In the genomic region with DNA sequence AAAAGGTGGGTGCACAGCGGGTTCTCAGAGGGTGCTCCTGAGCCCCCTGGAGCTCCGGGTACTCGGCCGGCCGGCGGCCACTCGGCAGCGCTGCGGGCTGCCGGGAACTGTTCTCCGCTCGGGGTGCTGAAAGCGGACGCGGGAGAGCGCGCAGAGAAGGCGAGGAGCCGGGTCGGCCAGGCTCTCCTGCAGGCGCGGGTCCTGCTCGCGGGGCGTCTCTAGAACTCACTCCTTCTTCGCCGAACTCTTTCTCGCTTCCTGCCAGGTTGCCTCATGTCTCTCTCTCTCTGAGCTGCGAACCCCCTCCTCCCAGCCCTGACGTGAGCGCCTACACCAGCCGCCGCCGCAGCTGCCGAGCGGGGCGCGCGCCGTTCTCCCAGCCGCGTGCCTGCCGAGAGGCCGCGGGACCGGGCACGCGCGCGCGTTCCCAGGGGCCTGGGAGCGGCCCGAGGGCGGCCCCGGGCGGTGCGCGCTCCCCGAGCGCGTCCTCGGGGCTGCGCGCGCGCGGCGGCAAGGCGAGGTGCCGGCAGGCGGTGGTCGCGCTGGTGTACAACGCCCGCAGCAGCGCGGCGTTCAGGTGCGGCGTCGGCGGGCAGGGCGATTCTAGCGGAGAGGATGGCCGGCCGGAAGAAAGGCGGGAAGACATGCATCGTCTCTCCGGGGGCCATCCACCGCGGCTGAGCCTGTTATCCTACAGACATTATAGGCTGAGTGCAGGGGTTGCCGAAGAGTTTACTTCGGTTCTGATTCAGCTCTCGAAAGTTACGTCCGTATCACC, we compare ENCODE assay signal across 8 cellular contexts. TPM values are rescaled to one million over a fixed set of nuclear protein-coding genes. Genes with fewer than 3 reads are reported as not detected.
A peak's percentile ranks its signal among the peaks of the same experiment; 100 is the strongest.
DNase-seq lines count a peak whose midpoint lies in the region; ATAC-seq and TF ChIP-seq lines count a peak whose summit lies in the region.

A gene with protein sequence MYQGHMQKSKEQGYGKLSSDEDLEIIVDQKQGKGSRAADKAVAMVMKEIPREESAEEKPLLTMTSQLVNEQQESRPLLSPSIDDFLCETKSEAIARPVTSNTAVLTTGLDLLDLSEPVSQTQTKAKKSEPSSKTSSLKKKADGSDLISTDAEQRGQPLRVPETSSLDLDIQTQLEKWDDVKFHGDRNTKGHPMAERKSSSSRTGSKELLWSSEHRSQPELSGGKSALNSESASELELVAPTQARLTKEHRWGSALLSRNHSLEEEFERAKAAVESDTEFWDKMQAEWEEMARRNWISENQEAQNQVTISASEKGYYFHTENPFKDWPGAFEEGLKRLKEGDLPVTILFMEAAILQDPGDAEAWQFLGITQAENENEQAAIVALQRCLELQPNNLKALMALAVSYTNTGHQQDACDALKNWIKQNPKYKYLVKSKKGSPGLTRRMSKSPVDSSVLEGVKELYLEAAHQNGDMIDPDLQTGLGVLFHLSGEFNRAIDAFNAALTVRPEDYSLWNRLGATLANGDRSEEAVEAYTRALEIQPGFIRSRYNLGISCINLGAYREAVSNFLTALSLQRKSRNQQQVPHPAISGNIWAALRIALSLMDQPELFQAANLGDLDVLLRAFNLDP (minus strand): TSS at position 260 of the 778 bp plus-strand sequence. CDS start 338 bp downstream, outside the sequence.

- no peaks in the 10 kb centered on the region for H3K79me2 ChIP-seq in PC-9 (ENCODE audit: low read depth)

- intact Hi-C loops in PC-9 (cut with micrococcal nuclease; ENCODE audit: unreplicated experiment) = no loop called here

- no peaks in the 10 kb centered on the region for H3K27me3 ChIP-seq in PC-9 (ENCODE audit: insufficient read depth, low read depth)

- peak within 1 kb of the TSS; percentile 57 for H3K4me3 ChIP-seq in iPS-18c (ENCODE audit: insufficient read depth, low read depth, low read length)
- no peak within 1 kb of the TSS for H3K4me3 ChIP-seq in PC-9

- CTCF ChIA-PET in PC-9 (lab: Charles Lee) = no interaction called here

- no peak within 1 kb of the TSS; the same call in 1 of the 2 replicates for H2AFZ ChIP-seq in PC-9

- POLR2A ChIA-PET in PC-9 (lab: Charles Lee; ENCODE audit: unreplicated experiment) = no interaction called here

- no peak within 1 kb of the TSS for H3K4me2 ChIP-seq in PC-9

- no peak for TF ChIP-seq CTCF in PC-9 (conservative IDR thresholded peaks at IDR 0.05)

- H4K20me1 ChIP-seq in PC-9 (ENCODE audit: insufficient read depth) = no peaks in the 10 kb centered on the region

- DNase-seq in COLO668 (lab: John Stamatoyannopoulos, UW; ENCODE audit: unreplicated experiment) (peak; percentile 94), NCI-H524 treated with DMSO at 0.1 percent for 48 hours (lab: John Stamatoyannopoulos, UW) (peak; percentile 59), amygdala (lab: John Stamatoyannopoulos, UW) (peak in 52 of 56 donors; percentile 8 to 82 (median 56)), PC-9 (no peak)
- peak in 2 of 3 donors; percentile 6 to 28 for DNase-seq in stimulated activated CD4-positive, alpha-beta T cell treated with anti-CD3 and anti-CD28 coated beads, Interleukin-12 subunit alpha, Interleukin-12 subunit beta, amount 100 ng/mL, for 48 hours (ENCODE audit: low read depth in 2 of 3, low spot score in 1 of 3)

- no peak within 1 kb of the TSS for H3K27ac ChIP-seq in PC-9

- H3K36me3 ChIP-seq in PC-9 (ENCODE audit: low read depth) = no peaks in the 10 kb centered on the region

- no peaks in the 10 kb centered on the region for H3K9me3 ChIP-seq in iPS-18c (ENCODE audit: control insufficient read depth, insufficient read depth, low read length)
- H3K9me3 ChIP-seq in PC-9 (ENCODE audit: insufficient read depth, low read depth) = no peaks in the 10 kb centered on the region

- ATAC-seq in GM19397 (IDR thresholded peaks at IDR 0.05; ENCODE audit: unreplicated experiment) (peak; percentile 85), HG03442 (IDR thresholded peaks at IDR 0.05; ENCODE audit: unreplicated experiment) (peak; percentile 83)

- BruUV-seq in PC-9 (replicated peaks; lab: Mats Ljungman, UMichigan) = no TSS peak

- H3K9me2 ChIP-seq in PC-9 (ENCODE audit: insufficient read depth) = no peaks in the 10 kb centered on the region

- H3F3A ChIP-seq in PC-9 (ENCODE audit: insufficient read depth, low read depth) = no peaks in the 10 kb centered on the region

- no peaks in the 10 kb centered on the region for H3K4me1 ChIP-seq in PC-9 (replicated peaks; ENCODE audit: insufficient read depth)

RNA-seq across cellular contexts. Expression of the gene that starts here (rescaled TPM):
- total RNA-seq in PC-9 (2021) = 0.33 and 0.98 TPM in 2 replicates

Comparison
In these comparisons a context has a peak if more than half of its experiments do, and no peak if none do; other contexts are left out.
1. DNase-seq: peak in COLO668 (single experiment), NCI-H524 treated with DMSO at 0.1 percent for 48 hours (single experiment), amygdala (52 of 56) and stimulated activated CD4-positive, alpha-beta T cell treated with anti-CD3 and anti-CD28 coated beads, Interleukin-12 subunit alpha, Interleukin-12 subunit beta, amount 100 ng/mL, for 48 hours (2 of 3); none in PC-9 (0 of 2).